ENCODE assay signal across 1 cellular context in the genomic region with DNA sequence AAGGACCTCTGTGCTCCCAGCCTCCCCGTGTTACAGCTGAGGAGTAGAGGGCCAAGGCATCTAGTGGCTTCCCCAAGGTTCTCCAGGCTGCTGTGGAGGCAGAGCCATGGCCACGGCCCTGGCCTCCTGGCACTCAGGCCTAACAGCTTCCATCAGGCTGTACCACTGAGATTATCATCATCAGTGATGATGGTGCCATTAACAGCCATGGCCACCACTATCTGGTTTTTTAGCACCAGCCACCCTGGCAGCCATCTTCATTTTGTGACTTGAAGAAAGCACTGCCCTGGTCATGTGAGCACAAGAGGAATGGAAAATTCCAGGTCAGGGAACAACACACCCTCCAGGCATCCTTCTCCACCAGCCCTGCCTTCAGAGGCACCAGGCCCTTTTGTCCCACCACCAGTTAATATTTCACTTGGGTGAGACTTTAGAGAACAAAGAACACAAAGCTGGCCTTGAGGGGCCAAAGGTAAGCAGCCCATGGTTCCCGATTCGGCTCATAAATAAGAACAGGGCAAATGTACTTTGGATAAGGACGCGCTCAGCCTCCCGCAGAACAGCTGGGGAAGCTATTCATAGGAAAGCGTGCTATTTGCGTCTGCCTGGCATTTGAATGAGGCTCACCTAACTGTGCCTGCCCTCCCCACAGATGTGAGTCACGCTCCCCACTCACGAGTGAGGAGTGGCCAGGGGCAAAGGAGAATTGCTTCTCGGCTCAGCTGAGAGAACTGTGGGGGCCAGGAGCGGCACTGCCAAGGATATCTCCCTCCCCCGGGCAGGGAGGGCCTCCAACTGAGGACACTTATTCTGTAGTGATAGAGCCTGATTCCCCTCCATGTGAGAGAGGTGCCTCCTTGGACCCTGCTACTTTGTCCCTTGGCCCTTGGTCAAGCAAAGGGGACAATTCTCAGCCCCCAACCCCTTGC.
TF ChIP-seq lines count a peak whose summit lies in the region.

No MANE protein-coding gene starts in this region.

TF ChIP-seq in liver, 16 proteins besides CTCF, POLR2A, EP300 and RAD21 (continued from another document):
- TF ChIP-seq, protein P1, sequence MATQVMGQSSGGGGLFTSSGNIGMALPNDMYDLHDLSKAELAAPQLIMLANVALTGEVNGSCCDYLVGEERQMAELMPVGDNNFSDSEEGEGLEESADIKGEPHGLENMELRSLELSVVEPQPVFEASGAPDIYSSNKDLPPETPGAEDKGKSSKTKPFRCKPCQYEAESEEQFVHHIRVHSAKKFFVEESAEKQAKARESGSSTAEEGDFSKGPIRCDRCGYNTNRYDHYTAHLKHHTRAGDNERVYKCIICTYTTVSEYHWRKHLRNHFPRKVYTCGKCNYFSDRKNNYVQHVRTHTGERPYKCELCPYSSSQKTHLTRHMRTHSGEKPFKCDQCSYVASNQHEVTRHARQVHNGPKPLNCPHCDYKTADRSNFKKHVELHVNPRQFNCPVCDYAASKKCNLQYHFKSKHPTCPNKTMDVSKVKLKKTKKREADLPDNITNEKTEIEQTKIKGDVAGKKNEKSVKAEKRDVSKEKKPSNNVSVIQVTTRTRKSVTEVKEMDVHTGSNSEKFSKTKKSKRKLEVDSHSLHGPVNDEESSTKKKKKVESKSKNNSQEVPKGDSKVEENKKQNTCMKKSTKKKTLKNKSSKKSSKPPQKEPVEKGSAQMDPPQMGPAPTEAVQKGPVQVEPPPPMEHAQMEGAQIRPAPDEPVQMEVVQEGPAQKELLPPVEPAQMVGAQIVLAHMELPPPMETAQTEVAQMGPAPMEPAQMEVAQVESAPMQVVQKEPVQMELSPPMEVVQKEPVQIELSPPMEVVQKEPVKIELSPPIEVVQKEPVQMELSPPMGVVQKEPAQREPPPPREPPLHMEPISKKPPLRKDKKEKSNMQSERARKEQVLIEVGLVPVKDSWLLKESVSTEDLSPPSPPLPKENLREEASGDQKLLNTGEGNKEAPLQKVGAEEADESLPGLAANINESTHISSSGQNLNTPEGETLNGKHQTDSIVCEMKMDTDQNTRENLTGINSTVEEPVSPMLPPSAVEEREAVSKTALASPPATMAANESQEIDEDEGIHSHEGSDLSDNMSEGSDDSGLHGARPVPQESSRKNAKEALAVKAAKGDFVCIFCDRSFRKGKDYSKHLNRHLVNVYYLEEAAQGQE (IDR thresholded peaks at IDR 0.05): no peak
- TF ChIP-seq FOXA1 (IDR thresholded peaks at IDR 0.05) (no peak), JUND (IDR thresholded peaks at IDR 0.05) (peak; percentile 17 to 33)
- TF ChIP-seq, protein P2, sequence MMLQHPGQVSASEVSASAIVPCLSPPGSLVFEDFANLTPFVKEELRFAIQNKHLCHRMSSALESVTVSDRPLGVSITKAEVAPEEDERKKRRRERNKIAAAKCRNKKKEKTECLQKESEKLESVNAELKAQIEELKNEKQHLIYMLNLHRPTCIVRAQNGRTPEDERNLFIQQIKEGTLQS (IDR thresholded peaks at IDR 0.05): peak; percentile 17
TF ChIP-seq in liver: peak in this region for 8.
